ENCODE assay signal across 1 cellular context in the genomic region with DNA sequence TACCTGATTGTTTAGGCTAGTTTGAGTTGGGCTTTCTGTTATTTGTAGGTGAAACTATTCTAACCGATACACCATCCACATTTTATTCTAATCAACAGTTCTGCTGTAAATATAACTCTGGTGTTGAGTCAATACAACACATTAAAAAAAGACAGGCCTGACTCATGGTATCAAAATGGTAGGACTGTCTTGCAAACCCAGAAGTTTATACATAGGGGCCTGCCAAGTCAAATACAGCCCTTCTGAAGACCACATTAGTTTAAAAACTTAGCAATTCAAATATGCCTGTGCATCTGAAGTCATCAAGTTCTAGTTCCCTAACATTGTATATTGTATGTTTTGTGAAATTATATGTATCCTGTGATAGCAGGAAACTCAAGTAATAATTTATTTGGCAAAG.
TF ChIP-seq lines count a peak whose summit lies in the region.

No MANE protein-coding gene starts in this region.

TF ChIP-seq in WTC11, 78 proteins besides CTCF, POLR2A, EP300 and RAD21 (continued from another document):
- TF ChIP-seq, protein P1, sequence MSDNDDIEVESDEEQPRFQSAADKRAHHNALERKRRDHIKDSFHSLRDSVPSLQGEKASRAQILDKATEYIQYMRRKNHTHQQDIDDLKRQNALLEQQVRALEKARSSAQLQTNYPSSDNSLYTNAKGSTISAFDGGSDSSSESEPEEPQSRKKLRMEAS (CRISPR knock-in tag; IDR thresholded peaks at IDR 0.05), result no peak
- TF ChIP-seq FOXJ3 (CRISPR knock-in tag; IDR thresholded peaks at IDR 0.05; ENCODE audit: borderline replicate concordance) (no peak), ESRRA (CRISPR knock-in tag; IDR thresholded peaks at IDR 0.05; ENCODE audit: borderline replicate concordance) (no peak), NR2C2 (CRISPR knock-in tag; IDR thresholded peaks at IDR 0.05) (no peak), ZNF263 (CRISPR knock-in tag; IDR thresholded peaks at IDR 0.05; ENCODE audit: low read depth) (no peak), JAZF1 (CRISPR knock-in tag; IDR thresholded peaks at IDR 0.05) (no peak)
- TF ChIP-seq, protein P2, sequence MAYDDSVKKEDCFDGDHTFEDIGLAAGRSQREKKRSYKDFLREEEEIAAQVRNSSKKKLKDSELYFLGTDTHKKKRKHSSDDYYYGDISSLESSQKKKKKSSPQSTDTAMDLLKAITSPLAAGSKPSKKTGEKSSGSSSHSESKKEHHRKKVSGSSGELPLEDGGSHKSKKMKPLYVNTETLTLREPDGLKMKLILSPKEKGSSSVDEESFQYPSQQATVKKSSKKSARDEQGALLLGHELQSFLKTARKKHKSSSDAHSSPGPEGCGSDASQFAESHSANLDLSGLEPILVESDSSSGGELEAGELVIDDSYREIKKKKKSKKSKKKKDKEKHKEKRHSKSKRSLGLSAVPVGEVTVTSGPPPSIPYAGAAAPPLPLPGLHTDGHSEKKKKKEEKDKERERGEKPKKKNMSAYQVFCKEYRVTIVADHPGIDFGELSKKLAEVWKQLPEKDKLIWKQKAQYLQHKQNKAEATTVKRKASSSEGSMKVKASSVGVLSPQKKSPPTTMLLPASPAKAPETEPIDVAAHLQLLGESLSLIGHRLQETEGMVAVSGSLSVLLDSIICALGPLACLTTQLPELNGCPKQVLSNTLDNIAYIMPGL (CRISPR knock-in tag; IDR thresholded peaks at IDR 0.05), result no peak
